In the genomic region with DNA sequence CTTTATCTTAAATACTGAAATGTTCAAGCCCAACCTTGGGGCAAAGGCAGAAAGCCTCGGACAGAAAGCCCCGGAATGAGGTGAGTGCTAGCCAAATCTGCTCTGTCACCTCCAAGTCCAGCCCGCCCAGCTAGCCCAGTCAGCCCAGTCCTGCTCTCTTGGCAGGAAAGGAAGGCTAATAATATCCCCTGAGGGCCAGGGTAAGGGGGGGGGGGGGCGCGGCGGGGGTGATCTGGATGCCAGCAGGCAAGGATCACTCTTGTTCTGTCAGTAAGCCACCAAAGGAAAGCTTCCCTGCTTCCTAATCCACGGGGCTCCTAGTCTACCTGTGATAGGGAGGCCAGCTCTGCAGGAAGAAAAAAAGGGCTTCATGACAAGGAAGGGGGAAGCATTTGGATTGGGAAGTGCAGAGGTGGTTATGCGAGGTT, we compare ENCODE assay signal across 8 cellular contexts. TPM values are rescaled to one million over a fixed set of nuclear protein-coding genes. Genes with fewer than 3 reads are reported as not detected.
DNase-seq lines count a peak whose midpoint lies in the region; ATAC-seq and TF ChIP-seq lines count a peak whose summit lies in the region.

No MANE protein-coding gene starts in this region.

- H3K4me3 ChIP-seq in HEK293 (ENCODE audit: low read depth, low read length) (peak overlapping the region; percentile 89), skeletal muscle cell (ENCODE audit: low read depth, low read length) (peak overlapping the region; percentile 82)

- no peaks in the 10 kb centered on the region for H3K36me3 ChIP-seq in HEK293 (ENCODE audit: control insufficient read depth in 2 of 2, insufficient read depth in 1 of 2, low read length in 2 of 2)

- peak; percentile 80 to 84 for ATAC-seq in left cardiac atrium
- ATAC-seq in GM18520 (IDR thresholded peaks at IDR 0.05; ENCODE audit: unreplicated experiment): no peak

- intact Hi-C loops in left cardiac atrium (cut with DNase I): no loop called here

- H3K4me3 Mint-ChIP-seq in activated naive CD8-positive, alpha-beta T cell treated with anti-CD3 and anti-CD28 coated beads for 36 hours: peak overlapping the region; percentile 89

- DNase-seq in AG08396 (ENCODE audit: low spot score) (peak; percentile 72), left cardiac atrium (peak; percentile 63), skeletal muscle cell (ENCODE audit: low read depth) (no peak), GM10248 (ENCODE audit: extremely low spot score) (no peak), NOMO-1 treated with dmso at 0.1 percent for 144 hours (lab: John Stamatoyannopoulos, UW; ENCODE audit: unreplicated experiment) (no peak)
- no peak for DNase-seq in activated naive CD8-positive, alpha-beta T cell treated with anti-CD3 and anti-CD28 coated beads for 36 hours

- POLR2A ChIA-PET in HEK293 (lab: Yijun Ruan, JAX) (no interaction called here), GM10248 (lab: Yijun Ruan, JAX) (no interaction called here)

- no peak overlapping the region for H3K27ac Mint-ChIP-seq in activated naive CD8-positive, alpha-beta T cell treated with anti-CD3 and anti-CD28 coated beads for 36 hours

- no peaks in the 10 kb centered on the region for H3K9me3 Mint-ChIP-seq in activated naive CD8-positive, alpha-beta T cell treated with anti-CD3 and anti-CD28 coated beads for 36 hours

- H3K27ac ChIP-seq in HEK293 (ENCODE audit: extremely low read depth, low read depth, low read length): no peak overlapping the region

- TF ChIP-seq CTCF in HEK293 (tag by site-specific recombination; IDR thresholded peaks at IDR 0.05) (no peak), GM10248 (IDR thresholded peaks at IDR 0.05; ENCODE audit: control extremely low read depth, extremely low read depth, low read depth, missing control alignments) (no peak)

- no peaks in the 10 kb centered on the region; the same call in 1 of the 2 replicates for H3K4me1 ChIP-seq in HEK293 (ENCODE audit: control insufficient read depth, insufficient read depth, low read length)

- peaks cover 21% of the 10 kb centered on the region for H3K4me1 Mint-ChIP-seq in activated naive CD8-positive, alpha-beta T cell treated with anti-CD3 and anti-CD28 coated beads for 36 hours

- CTCF ChIA-PET in HEK293 (lab: Yijun Ruan, JAX): interaction anchor here (0.7 to 2.8 kb wide), 9 partner anchors 10 to 132 kb away, joined by 3 to 12 read pairs (median 3); partner anchors contain the start of gene DSN1
- CTCF ChIA-PET in GM10248 (lab: Yijun Ruan, JAX): interaction anchor here (0.7 to 6.6 kb wide), 9 partner anchors 10 to 139 kb away, joined by 3 to 40 read pairs (median 4); partner anchors contain the start of gene DSN1

- no peaks in the 10 kb centered on the region for H3K9me3 ChIP-seq in HEK293 (ENCODE audit: control insufficient read depth, insufficient read depth, low read depth, low read length)

- no peaks in the 10 kb centered on the region for H3K27me3 Mint-ChIP-seq in activated naive CD8-positive, alpha-beta T cell treated with anti-CD3 and anti-CD28 coated beads for 36 hours

- H3K36me3 Mint-ChIP-seq in activated naive CD8-positive, alpha-beta T cell treated with anti-CD3 and anti-CD28 coated beads for 36 hours: no peaks in the 10 kb centered on the region

TF ChIP-seq in HEK293, 187 proteins besides CTCF, POLR2A, EP300 and RAD21:
- TF ChIP-seq IKZF3 (tag by site-specific recombination; IDR thresholded peaks at IDR 0.05): peak; percentile 44; the same call in 1 of the 2 replicates
- TF ChIP-seq ZBTB11 (tag by site-specific recombination; conservative IDR thresholded peaks at IDR 0.05; ENCODE audit: low read depth): 0 out of 2 replicates have a peak, but pooled peaks have one; percentile 1
- TF ChIP-seq ZNF449 (tag by site-specific recombination; IDR thresholded peaks at IDR 0.05): peak; percentile 55; the same call in 1 of the 2 replicates
- TF ChIP-seq ZBTB21 (tag by site-specific recombination; IDR thresholded peaks at IDR 0.05): no peak
- peak; percentile 57 for TF ChIP-seq ZNF600 (tag by site-specific recombination; IDR thresholded peaks at IDR 0.05)
- peak; percentile 63 for TF ChIP-seq ZBTB8A (tag by site-specific recombination; IDR thresholded peaks at IDR 0.05)
- TF ChIP-seq ZNF37A (tag by site-specific recombination; IDR thresholded peaks at IDR 0.05): no peak
- peak; percentile 30; the same call in 1 of the 2 replicates for TF ChIP-seq GLIS1 (tag by site-specific recombination; IDR thresholded peaks at IDR 0.05)
- peak; percentile 67 for TF ChIP-seq ZIC2 (tag by site-specific recombination; IDR thresholded peaks at IDR 0.05)

RNA-seq across cellular contexts. Expression of gene NDRG3, which starts 1.1 kb away (rescaled TPM):
- 10 to 100 TPM; 16.3 to 17.1 TPM for total RNA-seq in activated naive CD8-positive, alpha-beta T cell treated with anti-CD3 and anti-CD28 coated beads for 36 hours
- 10 to 100 TPM; 25.8 to 32.7 TPM for total RNA-seq in left cardiac atrium

RNA-seq across cellular contexts. Expression of gene DSN1, which starts 28.8 kb away (rescaled TPM):
- total RNA-seq in activated naive CD8-positive, alpha-beta T cell treated with anti-CD3 and anti-CD28 coated beads for 36 hours: 10 to 100 TPM; 19.9 to 21.8 TPM
- total RNA-seq in left cardiac atrium: 1 to 10 TPM; 5.0 to 6.7 TPM

Comparison
In these comparisons a context has a peak if more than half of its experiments do, and no peak if none do; other contexts are left out.
1. DNase-seq: peak in AG08396 (single experiment) and left cardiac atrium (single experiment); none in activated naive CD8-positive, alpha-beta T cell treated with anti-CD3 and anti-CD28 coated beads for 36 hours (single experiment), skeletal muscle cell (single experiment), GM10248 (single experiment) and NOMO-1 treated with dmso at 0.1 percent for 144 hours (single experiment).